8 cellular contexts compared by ENCODE assay signal in genomic region chr1:226403522-226404034, GRCh38. TPM values are rescaled to one million over a fixed set of nuclear protein-coding genes. Genes with fewer than 3 reads are reported as not detected.
DNase-seq lines count a peak whose midpoint lies in the region; ATAC-seq and TF ChIP-seq lines count a peak whose summit lies in the region.

No MANE protein-coding gene starts in this region.

- no peak for DNase-seq in activated T-cell treated with anti-CD3 and anti-CD28 coated beads, Interleukin-2, amount 50 U/mL, for 4 hours
- no peak for DNase-seq in activated T-cell treated with anti-CD3 and anti-CD28 coated beads, Interleukin-2, amount 50 U/mL, for 48 hours
- DNase-seq in NCI-H2227 (lab: John Stamatoyannopoulos, UW; ENCODE audit: unreplicated experiment) (peak; percentile 37), endothelial cell (ENCODE audit: low spot score) (peak; percentile 12), sciatic nerve (ENCODE audit: low spot score) (peak; percentile 47), mesenteric fat pad (ENCODE audit: low spot score) (no peak)
- no peak for DNase-seq in activated CD4-positive, CD25-positive, alpha-beta regulatory T cell treated with anti-CD3 and anti-CD28 coated beads, Interleukin-2, amount 50 U/mL, for 72 hours

- H3K9me3 Mint-ChIP-seq in activated T-cell treated with anti-CD3 and anti-CD28 coated beads, Interleukin-2, amount 50 U/mL, for 4 hours = no peaks in the 10 kb centered on the region
- no peaks in the 10 kb centered on the region for H3K9me3 Mint-ChIP-seq in endothelial cell (ENCODE audit: unreplicated experiment)

- intact Hi-C loops in sciatic nerve (cut with DNase I) = no loop called here

- H3K4me3 Mint-ChIP-seq in activated T-cell treated with anti-CD3 and anti-CD28 coated beads, Interleukin-2, amount 50 U/mL, for 4 hours = peak overlapping the region; percentile 66
- no peak overlapping the region for H3K4me3 Mint-ChIP-seq in endothelial cell (ENCODE audit: unreplicated experiment)

- H3K27me3 Mint-ChIP-seq in activated T-cell treated with anti-CD3 and anti-CD28 coated beads, Interleukin-2, amount 50 U/mL, for 4 hours (ENCODE audit: low read depth) = no peaks in the 10 kb centered on the region
- H3K27me3 Mint-ChIP-seq in endothelial cell (ENCODE audit: unreplicated experiment) = peaks cover 5% of the 10 kb centered on the region

- TF ChIP-seq CTCF in endothelial cell (IDR thresholded peaks at IDR 0.05; ENCODE audit: unreplicated experiment) = peak; percentile 49

- no peak for ATAC-seq in activated T-cell treated with anti-CD3 and anti-CD28 coated beads, Interleukin-2, amount 50 U/mL, for 4 hours
- ATAC-seq in sciatic nerve (no peak), HG02938 (IDR thresholded peaks at IDR 0.05; ENCODE audit: unreplicated experiment) (no peak)

- peaks cover 35% of the 10 kb centered on the region for H3K36me3 Mint-ChIP-seq in activated T-cell treated with anti-CD3 and anti-CD28 coated beads, Interleukin-2, amount 50 U/mL, for 4 hours (ENCODE audit: insufficient read depth)
- peaks cover 43% of the 10 kb centered on the region for H3K36me3 Mint-ChIP-seq in endothelial cell (ENCODE audit: low read depth, unreplicated experiment)

- H3K4me1 Mint-ChIP-seq in activated T-cell treated with anti-CD3 and anti-CD28 coated beads, Interleukin-2, amount 50 U/mL, for 4 hours (ENCODE audit: low read depth) = peaks cover 62% of the 10 kb centered on the region
- H3K4me1 Mint-ChIP-seq in endothelial cell (ENCODE audit: unreplicated experiment) = peaks cover 39% of the 10 kb centered on the region

- H3K27ac Mint-ChIP-seq in endothelial cell (ENCODE audit: unreplicated experiment) = peak overlapping the region; percentile 68

RNA-seq across cellular contexts. Expression of gene PARP1, which starts 4.3 kb away (rescaled TPM):
- 100 to 1,000 TPM; 209 to 218 (median 213) TPM for total RNA-seq in activated T-cell treated with anti-CD3 and anti-CD28 coated beads, Interleukin-2, amount 50 U/mL, for 4 hours
- total RNA-seq in endothelial cell (ENCODE audit: unreplicated experiment) (131 TPM), sciatic nerve (85.2 TPM), mesenteric fat pad (52.9 TPM)

Comparison
In these comparisons a context has a peak if more than half of its experiments do, and no peak if none do; other contexts are left out.
1. DNase-seq: peak in NCI-H2227 (single experiment), endothelial cell (single experiment) and sciatic nerve (single experiment); none in activated T-cell treated with anti-CD3 and anti-CD28 coated beads, Interleukin-2, amount 50 U/mL, for 4 hours (single experiment), activated T-cell treated with anti-CD3 and anti-CD28 coated beads, Interleukin-2, amount 50 U/mL, for 48 hours (0 of 2), mesenteric fat pad (single experiment) and activated CD4-positive, CD25-positive, alpha-beta regulatory T cell treated with anti-CD3 and anti-CD28 coated beads, Interleukin-2, amount 50 U/mL, for 72 hours (single experiment).